Comparison of ENCODE assay signal across 1 cellular context in the genomic region with DNA sequence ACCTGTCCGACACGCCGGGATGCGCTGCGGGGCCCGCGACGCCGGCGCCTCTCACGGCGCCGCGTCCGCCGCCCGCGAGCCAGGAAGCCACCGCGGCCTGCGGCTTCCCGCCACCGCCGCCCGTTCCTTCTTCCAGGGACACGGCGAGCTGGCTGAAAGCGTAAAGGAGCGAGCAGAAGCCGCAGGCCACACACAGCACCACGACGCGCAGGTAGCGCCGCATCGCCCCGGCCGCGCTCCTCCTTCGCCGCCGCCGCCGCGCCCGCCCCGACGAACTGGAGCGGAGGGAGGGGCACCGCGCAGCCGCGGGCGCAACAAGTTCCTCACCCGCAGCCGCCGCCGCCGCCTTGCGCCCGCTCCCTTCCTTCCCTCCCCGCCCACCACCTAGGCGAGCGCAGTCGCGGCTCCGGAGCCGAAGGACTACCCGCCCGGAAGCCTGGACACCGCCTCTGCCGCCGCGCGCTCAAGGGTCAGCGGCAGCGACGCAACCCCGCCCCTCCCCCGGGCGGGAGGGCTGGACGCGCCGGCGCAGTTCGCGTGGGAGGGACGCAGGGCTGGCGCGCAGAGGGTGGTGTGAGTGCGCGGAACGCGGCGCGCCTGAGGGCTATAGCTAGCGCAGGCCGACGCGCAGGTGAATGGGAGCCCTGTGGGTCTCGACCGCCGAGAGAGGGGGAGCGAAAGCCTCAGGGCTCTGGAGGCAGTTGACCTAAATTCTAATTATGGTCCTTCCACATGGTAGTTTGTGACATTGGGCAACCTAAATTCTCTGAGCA.
TF ChIP-seq lines count a peak whose summit lies in the region.

A gene with protein sequence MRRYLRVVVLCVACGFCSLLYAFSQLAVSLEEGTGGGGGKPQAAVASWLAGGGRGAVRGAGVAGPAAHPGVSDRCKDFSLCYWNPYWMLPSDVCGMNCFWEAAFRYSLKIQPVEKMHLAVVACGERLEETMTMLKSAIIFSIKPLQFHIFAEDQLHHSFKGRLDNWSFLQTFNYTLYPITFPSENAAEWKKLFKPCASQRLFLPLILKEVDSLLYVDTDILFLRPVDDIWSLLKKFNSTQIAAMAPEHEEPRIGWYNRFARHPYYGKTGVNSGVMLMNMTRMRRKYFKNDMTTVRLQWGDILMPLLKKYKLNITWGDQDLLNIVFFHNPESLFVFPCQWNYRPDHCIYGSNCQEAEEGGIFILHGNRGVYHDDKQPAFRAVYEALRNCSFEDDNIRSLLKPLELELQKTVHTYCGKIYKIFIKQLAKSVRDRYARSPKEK (minus strand): TSS at position 451 of the 773 bp plus-strand sequence. CDS start 228 bp downstream, at position 223.

TF ChIP-seq in HepG2, 621 proteins besides CTCF, POLR2A, EP300 and RAD21 (continued from another document and continues in another):
- TF ChIP-seq, protein P1, sequence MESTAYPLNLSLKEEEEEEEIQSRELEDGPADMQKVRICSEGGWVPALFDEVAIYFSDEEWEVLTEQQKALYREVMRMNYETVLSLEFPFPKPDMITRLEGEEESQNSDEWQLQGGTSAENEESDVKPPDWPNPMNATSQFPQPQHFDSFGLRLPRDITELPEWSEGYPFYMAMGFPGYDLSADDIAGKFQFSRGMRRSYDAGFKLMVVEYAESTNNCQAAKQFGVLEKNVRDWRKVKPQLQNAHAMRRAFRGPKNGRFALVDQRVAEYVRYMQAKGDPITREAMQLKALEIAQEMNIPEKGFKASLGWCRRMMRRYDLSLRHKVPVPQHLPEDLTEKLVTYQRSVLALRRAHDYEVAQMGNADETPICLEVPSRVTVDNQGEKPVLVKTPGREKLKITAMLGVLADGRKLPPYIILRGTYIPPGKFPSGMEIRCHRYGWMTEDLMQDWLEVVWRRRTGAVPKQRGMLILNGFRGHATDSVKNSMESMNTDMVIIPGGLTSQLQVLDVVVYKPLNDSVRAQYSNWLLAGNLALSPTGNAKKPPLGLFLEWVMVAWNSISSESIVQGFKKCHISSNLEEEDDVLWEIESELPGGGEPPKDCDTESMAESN (CRISPR knock-in tag; conservative IDR thresholded peaks at IDR 0.05) = peak; percentile 84
- TF ChIP-seq NAIF1 (CRISPR knock-in tag; IDR thresholded peaks at IDR 0.05; ENCODE audit: borderline replicate concordance) (no peak; the same call in 1 of the 2 replicates), SKI (IDR thresholded peaks at IDR 0.05; ENCODE audit: partially characterized antibody) (peak; percentile 91), HCFC1 (IDR thresholded peaks at IDR 0.05; ENCODE audit: low read depth, low read length) (no peak), TAF15 (IDR thresholded peaks at IDR 0.05; ENCODE audit: low read depth, low read length, poor library complexity, severe bottlenecking) (no peak), FIP1L1 (IDR thresholded peaks at IDR 0.05; ENCODE audit: borderline replicate concordance, insufficient read depth, low read depth, low read length) (no peak), RBM22 (optimal IDR thresholded peaks at IDR 0.05; ENCODE audit: low read length) (no peak), MEIS2 (CRISPR knock-in tag; IDR thresholded peaks at IDR 0.05) (peak; percentile 77), MXD4 (CRISPR knock-in tag; IDR thresholded peaks at IDR 0.05) (peak; percentile 79), ZNF33A (CRISPR knock-in tag; IDR thresholded peaks at IDR 0.05; ENCODE audit: borderline replicate concordance) (no peak), AGO2 (optimal IDR thresholded peaks at IDR 0.05; ENCODE audit: low read depth, low read length) (peak; percentile 55), PRPF4 (IDR thresholded peaks at IDR 0.05; ENCODE audit: low read depth, low read length, poor library complexity, severe bottlenecking) (no peak), ZNF746 (CRISPR knock-in tag; IDR thresholded peaks at IDR 0.05) (peak; percentile 73), FOXK1 (CRISPR knock-in tag; IDR thresholded peaks at IDR 0.05; ENCODE audit: borderline replicate concordance, low read depth) (peak; percentile 62; the same call in 1 of the 2 replicates), NR2C2 (CRISPR knock-in tag; IDR thresholded peaks at IDR 0.05; ENCODE audit: borderline replicate concordance) (peak; percentile 86), ZNF350 (CRISPR knock-in tag; IDR thresholded peaks at IDR 0.05; ENCODE audit: borderline replicate concordance, low read depth) (peak; percentile 44; the same call in 1 of the 2 replicates), MYNN (CRISPR knock-in tag; IDR thresholded peaks at IDR 0.05; ENCODE audit: low read depth) (peak; percentile 43; the same call in 1 of the 2 replicates)
- TF ChIP-seq, protein P2, sequence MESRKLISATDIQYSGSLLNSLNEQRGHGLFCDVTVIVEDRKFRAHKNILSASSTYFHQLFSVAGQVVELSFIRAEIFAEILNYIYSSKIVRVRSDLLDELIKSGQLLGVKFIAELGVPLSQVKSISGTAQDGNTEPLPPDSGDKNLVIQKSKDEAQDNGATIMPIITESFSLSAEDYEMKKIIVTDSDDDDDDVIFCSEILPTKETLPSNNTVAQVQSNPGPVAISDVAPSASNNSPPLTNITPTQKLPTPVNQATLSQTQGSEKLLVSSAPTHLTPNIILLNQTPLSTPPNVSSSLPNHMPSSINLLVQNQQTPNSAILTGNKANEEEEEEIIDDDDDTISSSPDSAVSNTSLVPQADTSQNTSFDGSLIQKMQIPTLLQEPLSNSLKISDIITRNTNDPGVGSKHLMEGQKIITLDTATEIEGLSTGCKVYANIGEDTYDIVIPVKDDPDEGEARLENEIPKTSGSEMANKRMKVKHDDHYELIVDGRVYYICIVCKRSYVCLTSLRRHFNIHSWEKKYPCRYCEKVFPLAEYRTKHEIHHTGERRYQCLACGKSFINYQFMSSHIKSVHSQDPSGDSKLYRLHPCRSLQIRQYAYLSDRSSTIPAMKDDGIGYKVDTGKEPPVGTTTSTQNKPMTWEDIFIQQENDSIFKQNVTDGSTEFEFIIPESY (CRISPR knock-in tag; IDR thresholded peaks at IDR 0.05) = peak; percentile 27; the same call in 1 of the 2 replicates
- TF ChIP-seq, protein P3, sequence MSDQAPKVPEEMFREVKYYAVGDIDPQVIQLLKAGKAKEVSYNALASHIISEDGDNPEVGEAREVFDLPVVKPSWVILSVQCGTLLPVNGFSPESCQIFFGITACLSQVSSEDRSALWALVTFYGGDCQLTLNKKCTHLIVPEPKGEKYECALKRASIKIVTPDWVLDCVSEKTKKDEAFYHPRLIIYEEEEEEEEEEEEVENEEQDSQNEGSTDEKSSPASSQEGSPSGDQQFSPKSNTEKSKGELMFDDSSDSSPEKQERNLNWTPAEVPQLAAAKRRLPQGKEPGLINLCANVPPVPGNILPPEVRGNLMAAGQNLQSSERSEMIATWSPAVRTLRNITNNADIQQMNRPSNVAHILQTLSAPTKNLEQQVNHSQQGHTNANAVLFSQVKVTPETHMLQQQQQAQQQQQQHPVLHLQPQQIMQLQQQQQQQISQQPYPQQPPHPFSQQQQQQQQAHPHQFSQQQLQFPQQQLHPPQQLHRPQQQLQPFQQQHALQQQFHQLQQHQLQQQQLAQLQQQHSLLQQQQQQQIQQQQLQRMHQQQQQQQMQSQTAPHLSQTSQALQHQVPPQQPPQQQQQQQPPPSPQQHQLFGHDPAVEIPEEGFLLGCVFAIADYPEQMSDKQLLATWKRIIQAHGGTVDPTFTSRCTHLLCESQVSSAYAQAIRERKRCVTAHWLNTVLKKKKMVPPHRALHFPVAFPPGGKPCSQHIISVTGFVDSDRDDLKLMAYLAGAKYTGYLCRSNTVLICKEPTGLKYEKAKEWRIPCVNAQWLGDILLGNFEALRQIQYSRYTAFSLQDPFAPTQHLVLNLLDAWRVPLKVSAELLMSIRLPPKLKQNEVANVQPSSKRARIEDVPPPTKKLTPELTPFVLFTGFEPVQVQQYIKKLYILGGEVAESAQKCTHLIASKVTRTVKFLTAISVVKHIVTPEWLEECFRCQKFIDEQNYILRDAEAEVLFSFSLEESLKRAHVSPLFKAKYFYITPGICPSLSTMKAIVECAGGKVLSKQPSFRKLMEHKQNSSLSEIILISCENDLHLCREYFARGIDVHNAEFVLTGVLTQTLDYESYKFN (CRISPR knock-in tag; conservative IDR thresholded peaks at IDR 0.05) = peak; percentile 68
- TF ChIP-seq, protein P4, sequence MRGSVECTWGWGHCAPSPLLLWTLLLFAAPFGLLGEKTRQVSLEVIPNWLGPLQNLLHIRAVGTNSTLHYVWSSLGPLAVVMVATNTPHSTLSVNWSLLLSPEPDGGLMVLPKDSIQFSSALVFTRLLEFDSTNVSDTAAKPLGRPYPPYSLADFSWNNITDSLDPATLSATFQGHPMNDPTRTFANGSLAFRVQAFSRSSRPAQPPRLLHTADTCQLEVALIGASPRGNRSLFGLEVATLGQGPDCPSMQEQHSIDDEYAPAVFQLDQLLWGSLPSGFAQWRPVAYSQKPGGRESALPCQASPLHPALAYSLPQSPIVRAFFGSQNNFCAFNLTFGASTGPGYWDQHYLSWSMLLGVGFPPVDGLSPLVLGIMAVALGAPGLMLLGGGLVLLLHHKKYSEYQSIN (CRISPR knock-in tag; IDR thresholded peaks at IDR 0.05; ENCODE audit: borderline replicate concordance) = no peak
- TF ChIP-seq, protein P5, sequence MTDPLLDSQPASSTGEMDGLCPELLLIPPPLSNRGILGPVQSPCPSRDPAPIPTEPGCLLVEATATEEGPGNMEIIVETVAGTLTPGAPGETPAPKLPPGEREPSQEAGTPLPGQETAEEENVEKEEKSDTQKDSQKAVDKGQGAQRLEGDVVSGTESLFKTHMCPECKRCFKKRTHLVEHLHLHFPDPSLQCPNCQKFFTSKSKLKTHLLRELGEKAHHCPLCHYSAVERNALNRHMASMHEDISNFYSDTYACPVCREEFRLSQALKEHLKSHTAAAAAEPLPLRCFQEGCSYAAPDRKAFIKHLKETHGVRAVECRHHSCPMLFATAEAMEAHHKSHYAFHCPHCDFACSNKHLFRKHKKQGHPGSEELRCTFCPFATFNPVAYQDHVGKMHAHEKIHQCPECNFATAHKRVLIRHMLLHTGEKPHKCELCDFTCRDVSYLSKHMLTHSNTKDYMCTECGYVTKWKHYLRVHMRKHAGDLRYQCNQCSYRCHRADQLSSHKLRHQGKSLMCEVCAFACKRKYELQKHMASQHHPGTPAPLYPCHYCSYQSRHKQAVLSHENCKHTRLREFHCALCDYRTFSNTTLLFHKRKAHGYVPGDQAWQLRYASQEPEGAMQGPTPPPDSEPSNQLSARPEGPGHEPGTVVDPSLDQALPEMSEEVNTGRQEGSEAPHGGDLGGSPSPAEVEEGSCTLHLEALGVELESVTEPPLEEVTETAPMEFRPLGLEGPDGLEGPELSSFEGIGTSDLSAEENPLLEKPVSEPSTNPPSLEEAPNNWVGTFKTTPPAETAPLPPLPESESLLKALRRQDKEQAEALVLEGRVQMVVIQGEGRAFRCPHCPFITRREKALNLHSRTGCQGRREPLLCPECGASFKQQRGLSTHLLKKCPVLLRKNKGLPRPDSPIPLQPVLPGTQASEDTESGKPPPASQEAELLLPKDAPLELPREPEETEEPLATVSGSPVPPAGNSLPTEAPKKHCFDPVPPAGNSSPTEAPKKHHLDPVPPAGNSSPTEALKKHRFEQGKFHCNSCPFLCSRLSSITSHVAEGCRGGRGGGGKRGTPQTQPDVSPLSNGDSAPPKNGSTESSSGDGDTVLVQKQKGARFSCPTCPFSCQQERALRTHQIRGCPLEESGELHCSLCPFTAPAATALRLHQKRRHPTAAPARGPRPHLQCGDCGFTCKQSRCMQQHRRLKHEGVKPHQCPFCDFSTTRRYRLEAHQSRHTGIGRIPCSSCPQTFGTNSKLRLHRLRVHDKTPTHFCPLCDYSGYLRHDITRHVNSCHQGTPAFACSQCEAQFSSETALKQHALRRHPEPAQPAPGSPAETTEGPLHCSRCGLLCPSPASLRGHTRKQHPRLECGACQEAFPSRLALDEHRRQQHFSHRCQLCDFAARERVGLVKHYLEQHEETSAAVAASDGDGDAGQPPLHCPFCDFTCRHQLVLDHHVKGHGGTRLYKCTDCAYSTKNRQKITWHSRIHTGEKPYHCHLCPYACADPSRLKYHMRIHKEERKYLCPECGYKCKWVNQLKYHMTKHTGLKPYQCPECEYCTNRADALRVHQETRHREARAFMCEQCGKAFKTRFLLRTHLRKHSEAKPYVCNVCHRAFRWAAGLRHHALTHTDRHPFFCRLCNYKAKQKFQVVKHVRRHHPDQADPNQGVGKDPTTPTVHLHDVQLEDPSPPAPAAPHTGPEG (CRISPR knock-in tag; IDR thresholded peaks at IDR 0.05) = peak; percentile 85; the same call in 1 of the 2 replicates
- TF ChIP-seq, protein P6, sequence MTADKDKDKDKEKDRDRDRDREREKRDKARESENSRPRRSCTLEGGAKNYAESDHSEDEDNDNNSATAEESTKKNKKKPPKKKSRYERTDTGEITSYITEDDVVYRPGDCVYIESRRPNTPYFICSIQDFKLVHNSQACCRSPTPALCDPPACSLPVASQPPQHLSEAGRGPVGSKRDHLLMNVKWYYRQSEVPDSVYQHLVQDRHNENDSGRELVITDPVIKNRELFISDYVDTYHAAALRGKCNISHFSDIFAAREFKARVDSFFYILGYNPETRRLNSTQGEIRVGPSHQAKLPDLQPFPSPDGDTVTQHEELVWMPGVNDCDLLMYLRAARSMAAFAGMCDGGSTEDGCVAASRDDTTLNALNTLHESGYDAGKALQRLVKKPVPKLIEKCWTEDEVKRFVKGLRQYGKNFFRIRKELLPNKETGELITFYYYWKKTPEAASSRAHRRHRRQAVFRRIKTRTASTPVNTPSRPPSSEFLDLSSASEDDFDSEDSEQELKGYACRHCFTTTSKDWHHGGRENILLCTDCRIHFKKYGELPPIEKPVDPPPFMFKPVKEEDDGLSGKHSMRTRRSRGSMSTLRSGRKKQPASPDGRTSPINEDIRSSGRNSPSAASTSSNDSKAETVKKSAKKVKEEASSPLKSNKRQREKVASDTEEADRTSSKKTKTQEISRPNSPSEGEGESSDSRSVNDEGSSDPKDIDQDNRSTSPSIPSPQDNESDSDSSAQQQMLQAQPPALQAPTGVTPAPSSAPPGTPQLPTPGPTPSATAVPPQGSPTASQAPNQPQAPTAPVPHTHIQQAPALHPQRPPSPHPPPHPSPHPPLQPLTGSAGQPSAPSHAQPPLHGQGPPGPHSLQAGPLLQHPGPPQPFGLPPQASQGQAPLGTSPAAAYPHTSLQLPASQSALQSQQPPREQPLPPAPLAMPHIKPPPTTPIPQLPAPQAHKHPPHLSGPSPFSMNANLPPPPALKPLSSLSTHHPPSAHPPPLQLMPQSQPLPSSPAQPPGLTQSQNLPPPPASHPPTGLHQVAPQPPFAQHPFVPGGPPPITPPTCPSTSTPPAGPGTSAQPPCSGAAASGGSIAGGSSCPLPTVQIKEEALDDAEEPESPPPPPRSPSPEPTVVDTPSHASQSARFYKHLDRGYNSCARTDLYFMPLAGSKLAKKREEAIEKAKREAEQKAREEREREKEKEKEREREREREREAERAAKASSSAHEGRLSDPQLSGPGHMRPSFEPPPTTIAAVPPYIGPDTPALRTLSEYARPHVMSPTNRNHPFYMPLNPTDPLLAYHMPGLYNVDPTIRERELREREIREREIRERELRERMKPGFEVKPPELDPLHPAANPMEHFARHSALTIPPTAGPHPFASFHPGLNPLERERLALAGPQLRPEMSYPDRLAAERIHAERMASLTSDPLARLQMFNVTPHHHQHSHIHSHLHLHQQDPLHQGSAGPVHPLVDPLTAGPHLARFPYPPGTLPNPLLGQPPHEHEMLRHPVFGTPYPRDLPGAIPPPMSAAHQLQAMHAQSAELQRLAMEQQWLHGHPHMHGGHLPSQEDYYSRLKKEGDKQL (CRISPR knock-in tag; IDR thresholded peaks at IDR 0.05; ENCODE audit: low read depth) = no peak; the same call in 1 of the 2 replicates
- TF ChIP-seq, protein P7, sequence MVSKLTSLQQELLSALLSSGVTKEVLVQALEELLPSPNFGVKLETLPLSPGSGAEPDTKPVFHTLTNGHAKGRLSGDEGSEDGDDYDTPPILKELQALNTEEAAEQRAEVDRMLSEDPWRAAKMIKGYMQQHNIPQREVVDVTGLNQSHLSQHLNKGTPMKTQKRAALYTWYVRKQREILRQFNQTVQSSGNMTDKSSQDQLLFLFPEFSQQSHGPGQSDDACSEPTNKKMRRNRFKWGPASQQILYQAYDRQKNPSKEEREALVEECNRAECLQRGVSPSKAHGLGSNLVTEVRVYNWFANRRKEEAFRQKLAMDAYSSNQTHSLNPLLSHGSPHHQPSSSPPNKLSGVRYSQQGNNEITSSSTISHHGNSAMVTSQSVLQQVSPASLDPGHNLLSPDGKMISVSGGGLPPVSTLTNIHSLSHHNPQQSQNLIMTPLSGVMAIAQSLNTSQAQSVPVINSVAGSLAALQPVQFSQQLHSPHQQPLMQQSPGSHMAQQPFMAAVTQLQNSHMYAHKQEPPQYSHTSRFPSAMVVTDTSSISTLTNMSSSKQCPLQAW (CRISPR knock-in tag; IDR thresholded peaks at IDR 0.05) = peak; percentile 51; the same call in 1 of the 2 replicates
